Comparison of ENCODE assay signal across 10 cellular contexts in genomic region chr19:12126707-12127106, GRCh38. TPM values are rescaled to one million over a fixed set of nuclear protein-coding genes. Genes with fewer than 3 reads are reported as not detected.
DNase-seq lines count a peak whose midpoint lies in the region; TF ChIP-seq lines count a peak whose summit lies in the region.
"Had no signal": no experiment of that assay in that cellular context is flagged by ENCODE, and none has a peak within 500 bp of the region (broad histone marks: within the 10 kb centered on the region; RNA-seq: fewer than 3 reads in every experiment).

No MANE protein-coding gene starts in this region.

- peaks cover 35% of the 10 kb centered on the region for H3K9me3 ChIP-seq in AG04450 (ENCODE audit: control insufficient read depth, insufficient read depth, low read length)

- no TSS peak for BruUV-seq in Calu3 (replicated peaks; lab: Mats Ljungman, UMichigan)

- H3K9me3 Mint-ChIP-seq in activated CD4-positive, alpha-beta memory T cell treated with anti-CD3 and anti-CD28 coated beads, Interleukin-2, amount 10 ng/mL, durations not matched to agents 7 days and 5 days: peaks cover 37% of the 10 kb centered on the region
- peaks cover 2% of the 10 kb centered on the region for H3K9me3 Mint-ChIP-seq in Calu3 (ENCODE audit: low read depth, unreplicated experiment)

- intact Hi-C loops in Calu3 (cut with micrococcal nuclease; ENCODE audit: unreplicated experiment): no loop called here

- H3K27me3 Mint-ChIP-seq in activated CD4-positive, alpha-beta memory T cell treated with anti-CD3 and anti-CD28 coated beads, Interleukin-2, amount 10 ng/mL, durations not matched to agents 7 days and 5 days: no peaks in the 10 kb centered on the region
- H3K27me3 Mint-ChIP-seq in Calu3 (ENCODE audit: unreplicated experiment): no peaks in the 10 kb centered on the region

- H3K27ac ChIP-seq in AG04450 (ENCODE audit: low read depth, low read length): no peak overlapping the region

- in situ Hi-C loops in G401 (cut with HindIII; ENCODE audit: low sequenced_read_pairs): no loop called here

- TF ChIP-seq CTCF in AG04450 (IDR thresholded peaks at IDR 0.05; ENCODE audit: low read depth, low read length) (peak; percentile 38), GM12865 (IDR thresholded peaks at IDR 0.05; ENCODE audit: insufficient read depth, low read depth, low read length, missing control alignments) (peak; percentile 28), WI38 (IDR thresholded peaks at IDR 0.05; ENCODE audit: low read depth, low read length) (peak; percentile 27; the same call in 1 of the 2 replicates), Calu3 (IDR thresholded peaks at IDR 0.05; ENCODE audit: unreplicated experiment) (no peak)

- no peak overlapping the region for H3K4me3 Mint-ChIP-seq in activated CD4-positive, alpha-beta memory T cell treated with anti-CD3 and anti-CD28 coated beads, Interleukin-2, amount 10 ng/mL, durations not matched to agents 7 days and 5 days
- H3K4me3 Mint-ChIP-seq in Calu3 (ENCODE audit: low read depth, unreplicated experiment): no peak overlapping the region

- H3K4me3 ChIP-seq in AG04450 (ENCODE audit: low read depth, low read length) (no peak overlapping the region), GM12865 (ENCODE audit: low read depth, low read length) (no peak overlapping the region), WI38 (ENCODE audit: low read depth, low read length) (no peak overlapping the region)

- no peak overlapping the region for H3K27ac Mint-ChIP-seq in activated CD4-positive, alpha-beta memory T cell treated with anti-CD3 and anti-CD28 coated beads, Interleukin-2, amount 10 ng/mL, durations not matched to agents 7 days and 5 days
- H3K27ac Mint-ChIP-seq in Calu3 (ENCODE audit: unreplicated experiment): no peak overlapping the region

- POLR2A ChIA-PET in AG04450 (lab: Yijun Ruan, JAX): no interaction called here
- POLR2A ChIA-PET in activated CD4-positive, alpha-beta memory T cell treated with anti-CD3 and anti-CD28 coated beads, Interleukin-2, amount 10 ng/mL, durations not matched to agents 7 days and 5 days (lab: Charles Lee): no interaction called here

- no peaks in the 10 kb centered on the region for H3K27me3 ChIP-seq in AG04450 (ENCODE audit: control insufficient read depth, insufficient read depth, low read length)

- DNase-seq in AG04450 (ENCODE audit: low read depth, low spot score) (no peak), GM12865 (ENCODE audit: low read depth) (no peak), iris pigment epithelial cell (ENCODE audit: low read depth) (peak; percentile 23), G401 (ENCODE audit: low spot score) (no peak), Calu3 (no peak), NK-92 (lab: John Stamatoyannopoulos, UW; ENCODE audit: unreplicated experiment) (no peak)
- no peak for DNase-seq in activated CD4-positive, alpha-beta memory T cell treated with anti-CD3 and anti-CD28 coated beads, Interleukin-2, amount 10 ng/mL, durations not matched to agents 7 days and 5 days
- DNase-seq: activated effector memory CD4-positive, alpha-beta T cell treated with anti-CD3 and anti-CD28 coated beads, Interleukin-2, amount 50 U/mL, for 16 hours; mesendoderm had no signal

- no peaks in the 10 kb centered on the region for H3K4me1 Mint-ChIP-seq in activated CD4-positive, alpha-beta memory T cell treated with anti-CD3 and anti-CD28 coated beads, Interleukin-2, amount 10 ng/mL, durations not matched to agents 7 days and 5 days
- H3K4me1 Mint-ChIP-seq in Calu3 (ENCODE audit: low read depth, unreplicated experiment): no peaks in the 10 kb centered on the region

- peaks cover 11% of the 10 kb centered on the region for H3K36me3 Mint-ChIP-seq in activated CD4-positive, alpha-beta memory T cell treated with anti-CD3 and anti-CD28 coated beads, Interleukin-2, amount 10 ng/mL, durations not matched to agents 7 days and 5 days (ENCODE audit: low read depth)
- H3K36me3 Mint-ChIP-seq in Calu3 (ENCODE audit: insufficient read depth, unreplicated experiment): peaks cover 4% of the 10 kb centered on the region

- CTCF ChIA-PET in AG04450 (lab: Charles Lee) (interaction anchor here (0.8 to 1.3 kb wide), 3 partner anchors 11 to 20 kb away, joined by 3 to 6 read pairs (median 3); no protein-coding TSS in a partner anchor), Calu3 (lab: Charles Lee) (interaction anchor here (0.5 to 1.4 kb wide), 4 partner anchors 13 to 431 kb away, joined by 3 to 6 read pairs (median 4); partner anchors contain the start of gene ZNF20)
- CTCF ChIA-PET in activated CD4-positive, alpha-beta memory T cell treated with anti-CD3 and anti-CD28 coated beads, Interleukin-2, amount 10 ng/mL, durations not matched to agents 7 days and 5 days (lab: Charles Lee): interaction anchor here (1.3 to 1.7 kb wide), 2 partner anchors 9 to 14 kb away, joined by 4 to 7 read pairs; partner anchors contain the start of gene ZNF20

RNA-seq across cellular contexts. Expression of gene ZNF20, which starts 13.4 kb away (rescaled TPM):
- polyA plus RNA-seq in AG04450 (2011; rRNA removed): 2.4 and 2.7 TPM in 2 replicates
- 3.9 and 6.9 TPM in 2 replicates for polyA minus RNA-seq in AG04450 (2011; rRNA and poly(A)+ RNA removed)
- total RNA-seq in activated CD4-positive, alpha-beta memory T cell treated with anti-CD3 and anti-CD28 coated beads, Interleukin-2, amount 10 ng/mL, durations not matched to agents 7 days and 5 days: 1 to 10 TPM; 5.3 to 5.8 TPM
- total RNA-seq in G401 (2014; rRNA removed; shearing (Covaris generic)): 1.2 TPM in 1 of 2 replicates, not detected in the other
- total RNA-seq in Calu3 (2022): 2.0 and 4.5 TPM in 2 replicates

RNA-seq across cellular contexts. Expression of gene ZNF625, which starts 29.8 kb away (rescaled TPM):
- polyA plus RNA-seq in AG04450 (2011; rRNA removed): 3.3 and 3.4 TPM in 2 replicates
- 9.8 and 16.3 TPM in 2 replicates for polyA minus RNA-seq in AG04450 (2011; rRNA and poly(A)+ RNA removed)
- total RNA-seq in activated CD4-positive, alpha-beta memory T cell treated with anti-CD3 and anti-CD28 coated beads, Interleukin-2, amount 10 ng/mL, durations not matched to agents 7 days and 5 days: 1 to 10 TPM; 2.7 to 3.8 TPM
- total RNA-seq in G401 (2014; rRNA removed; shearing (Covaris generic)): 6.9 and 8.8 TPM in 2 replicates
- total RNA-seq in Calu3 (2022): not detected in 2 replicates

RNA-seq across cellular contexts. Expression of gene ZNF136, which starts 36.2 kb away (rescaled TPM):
- polyA plus RNA-seq in AG04450 (2011; rRNA removed): 3.5 and 4.0 TPM in 2 replicates
- polyA minus RNA-seq in AG04450 (2011; rRNA and poly(A)+ RNA removed): 4.4 and 5.0 TPM in 2 replicates
- 10 to 100 TPM; 11.0 TPM for total RNA-seq in activated CD4-positive, alpha-beta memory T cell treated with anti-CD3 and anti-CD28 coated beads, Interleukin-2, amount 10 ng/mL, durations not matched to agents 7 days and 5 days
- 4.2 and 5.1 TPM in 2 replicates for total RNA-seq in G401 (2014; rRNA removed; shearing (Covaris generic))
- total RNA-seq in Calu3 (2022): 4.3 and 4.9 TPM in 2 replicates
